ENCODE assay signal across 19 cellular contexts in the genomic region with DNA sequence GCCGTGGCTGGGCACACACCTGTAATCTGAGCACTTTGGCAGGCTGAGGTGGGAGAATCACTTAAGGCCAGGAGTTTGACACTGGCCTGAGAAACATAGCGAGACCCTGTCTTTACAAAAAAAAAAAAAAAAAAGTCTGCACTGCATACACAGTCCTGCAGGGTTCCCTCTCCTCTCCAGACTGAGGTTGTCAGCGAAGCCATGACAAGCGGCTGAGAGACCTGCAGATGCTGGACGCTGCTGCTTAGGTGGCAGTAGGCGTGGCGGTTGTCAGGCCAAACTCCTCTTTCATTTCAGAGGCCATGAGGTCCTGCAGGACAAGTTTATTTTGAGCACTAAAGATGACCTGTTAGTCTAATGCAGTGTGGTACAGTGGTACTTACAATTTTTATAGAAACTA.
A peak's percentile ranks its signal among the peaks of the same experiment; 100 is the strongest.
DNase-seq lines count a peak whose midpoint lies in the region; ATAC-seq, FAIRE-seq and TF ChIP-seq lines count a peak whose summit lies in the region.
"Had no signal": no experiment of that assay in that cellular context is flagged by ENCODE, and none has a peak within 500 bp of the region (broad histone marks: within the 10 kb centered on the region; RNA-seq: fewer than 3 reads in every experiment).

No MANE protein-coding gene starts in this region.

- H3K9me3 ChIP-seq in HepG2 (ENCODE audit: low read length) (no peaks in the 10 kb centered on the region), right lobe of liver (no peaks in the 10 kb centered on the region), endodermal cell (ENCODE audit: control insufficient read depth, low read length) (no peaks in the 10 kb centered on the region), H9 (ENCODE audit: control insufficient read depth, low read depth, low read length) (no peaks in the 10 kb centered on the region)

- H3K4me3 Mint-ChIP-seq in endodermal cell (no peak overlapping the region), nephron progenitor cell (no peak overlapping the region), H9 (no peak overlapping the region)
- H3K4me3 Mint-ChIP-seq: CD4-positive, alpha-beta memory T cell had no signal

- H3T11ph ChIP-seq in H9 (ENCODE audit: low read length), result no peak overlapping the region

- POLR2A ChIA-PET in HepG2 (lab: Yijun Ruan, JAX), result no interaction called here

- H3K79me2 ChIP-seq in HepG2 (ENCODE audit: insufficient read depth, low read length) (no peaks in the 10 kb centered on the region), H9 (ENCODE audit: insufficient read depth, low read length) (no peaks in the 10 kb centered on the region)

- CTCF ChIA-PET in HepG2 (lab: Yijun Ruan, JAX; ENCODE audit: low intra/inter-chr PET ratio, low total read pairs), result no interaction called here

- H3K27ac Mint-ChIP-seq in endodermal cell (no peak overlapping the region), nephron progenitor cell (peak overlapping the region; percentile 84), H9 (no peak overlapping the region)

- H3K27me3 ChIP-seq in HepG2 (ENCODE audit: control insufficient read depth in 1 of 2, insufficient read depth in 2 of 2, low read length in 2 of 2) (no peaks in the 10 kb centered on the region), right lobe of liver (no peaks in the 10 kb centered on the region), endodermal cell (ENCODE audit: control insufficient read depth, insufficient read depth, low read length, poor library complexity, severe bottlenecking) (no peaks in the 10 kb centered on the region), H9 (ENCODE audit: insufficient read depth, low read length) (no peaks in the 10 kb centered on the region)

- no peak overlapping the region for H4K5ac ChIP-seq in H9 (ENCODE audit: insufficient read length, low read depth, low read length)

- no peak for FAIRE-seq in HepG2 (lab: Jason Lieb, UNC)
- FAIRE-seq: GM12891, GM18507, H54 had no signal

- H2BK15ac ChIP-seq in H9 (ENCODE audit: low read depth, low read length), result no peak overlapping the region

- peaks cover 74% of the 10 kb centered on the region for H3K36me3 Mint-ChIP-seq in endodermal cell (ENCODE audit: low read depth)
- peaks cover 96% of the 10 kb centered on the region for H3K36me3 Mint-ChIP-seq in nephron progenitor cell (ENCODE audit: low read depth)
- peaks cover 24 to 40% (median 24%) of the 10 kb centered on the region in 3 experiments for H3K36me3 Mint-ChIP-seq in H9 (ENCODE audit: insufficient read depth in 1 of 3, low read depth in 3 of 3)

- TF ChIP-seq POLR2A in HepG2 (IDR thresholded peaks at IDR 0.05; ENCODE audit: insufficient read depth in 1 of 2, low read depth in 2 of 2, low read length in 2 of 2), result no peak
- TF ChIP-seq POLR2A in right lobe of liver (IDR thresholded peaks at IDR 0.05), result no peak

- H3K56ac ChIP-seq in H9 (ENCODE audit: insufficient read length, low read depth, low read length), result no peak overlapping the region

- 93% methylated on average over 7 of the region's 7 CpGs for WGBS in HepG2 (ENCODE audit: low lambda C conversion rate)
- WGBS in right lobe of liver (ENCODE audit: insufficient coverage, low coverage, low lambda C conversion rate, missing lambda C conversion rate), result 89% methylated on average over 2 of the region's 7 CpGs
- WGBS in endodermal cell (ENCODE audit: insufficient coverage in 1 of 2, insufficient read length in 1 of 2), 2 experiments, result 79 to 95% methylated on average over 3 to 7 of the region's 7 CpGs
- no CpG with 5 or more reads among the region's 7 CpGs for WGBS in H9 (ENCODE audit: extremely low coverage, insufficient read length, low lambda C conversion rate)

- H3K4me1 ChIP-seq in HepG2 (ENCODE audit: insufficient read depth, low read length), result no peaks in the 10 kb centered on the region
- H3K4me1 ChIP-seq in right lobe of liver, result no peaks in the 10 kb centered on the region
- no peaks in the 10 kb centered on the region for H3K4me1 ChIP-seq in endodermal cell (ENCODE audit: control insufficient read depth, insufficient read depth, low read length)
- no peaks in the 10 kb centered on the region for H3K4me1 ChIP-seq in H9 (ENCODE audit: insufficient read depth, low read length)

- in situ Hi-C loops in HepG2 (cut with HindIII; ENCODE audit: extremely low pct_ligation_motif_present, low pct_unique_long_range_greater_than_20kb), result no loop called here

- no peak overlapping the region for H3K4ac ChIP-seq in H9 (ENCODE audit: low read depth, low read length)

- no peak overlapping the region for H3K23ac ChIP-seq in H9 (ENCODE audit: insufficient read length, low read depth, low read length)

- H3K9me3 Mint-ChIP-seq in endodermal cell (peaks cover 5% of the 10 kb centered on the region), nephron progenitor cell (peaks cover 4% of the 10 kb centered on the region), H9 (peaks cover 3 to 5% of the 10 kb centered on the region in 2 experiments; a peak in 3 of 5 replicates)

- no peak overlapping the region for H3K14ac ChIP-seq in H9 (ENCODE audit: insufficient read depth, low read length)

- H3K9ac ChIP-seq in HepG2 (ENCODE audit: insufficient read depth, low read depth, low read length) (no peak overlapping the region), endodermal cell (ENCODE audit: extremely low read depth, low read length, poor library complexity, severe bottlenecking) (no peak overlapping the region), H9 (ENCODE audit: extremely low read depth, insufficient read length, low read length) (no peak overlapping the region)

- no peak overlapping the region for H2BK20ac ChIP-seq in H9 (ENCODE audit: low read depth, low read length, poor library complexity, severe bottlenecking)

- no peak overlapping the region for H2BK12ac ChIP-seq in H9 (ENCODE audit: insufficient read length, low read depth, low read length)

- DNase-seq in HepG2 (ENCODE audit: low spot score), result no peak
- DNase-seq in right lobe of liver, result no peak
- no peak for DNase-seq in endodermal cell
- no peak for DNase-seq in nephron progenitor cell
- DNase-seq in H9, result no peak
- no peak for DNase-seq in hypothalamus (lab: John Stamatoyannopoulos, UW)
- DNase-seq: 8988T; C1 segment of cervical spinal cord; Calu3; CD4-positive, alpha-beta memory T cell; COR-L47; DMS53; DMS79 treated with DMSO at 0.1 percent for 48 hours; GF-D8; GOT3; HCEC 1CT had no signal

- H4K8ac ChIP-seq in H9 (replicated peaks; ENCODE audit: insufficient read length, low read depth, low read length), result no peak overlapping the region

- no peak overlapping the region for H2AFZ ChIP-seq in HepG2 (ENCODE audit: low read length)
- H2AFZ ChIP-seq in H9 (ENCODE audit: low read length), result no peak overlapping the region

- H3K4me3 ChIP-seq in HepG2 (replicated peaks in 1 of 3; ENCODE audit: insufficient read depth in 1 of 3, low read depth in 2 of 3, low read length in 3 of 3) (no peak overlapping the region), right lobe of liver (no peak overlapping the region), endodermal cell (ENCODE audit: low read length) (no peak overlapping the region)

- H2BK5ac ChIP-seq in H9 (ENCODE audit: insufficient read length, low read length), result no peak overlapping the region

- ATAC-seq in HepG2 (peak; percentile 55), right lobe of liver (no peak)

- no peak overlapping the region for H3K27ac ChIP-seq in HepG2 (ENCODE audit: extremely low read length, insufficient read depth, low read length)
- H3K27ac ChIP-seq in right lobe of liver, result no peak overlapping the region
- H3K27ac ChIP-seq in endodermal cell (ENCODE audit: low read depth, low read length), result no peak overlapping the region
- H3K27ac ChIP-seq in H9 (ENCODE audit: insufficient read length, low read depth, low read length), result no peak overlapping the region

- TF ChIP-seq CTCF in HepG2 (CRISPR knock-in tag; IDR thresholded peaks at IDR 0.05) (no peak), right lobe of liver (IDR thresholded peaks at IDR 0.05) (no peak), endodermal cell (conservative IDR thresholded peaks at IDR 0.05) (peak; percentile 20), nephron progenitor cell (IDR thresholded peaks at IDR 0.05) (no peak), H9 (conservative IDR thresholded peaks at IDR 0.05) (no peak)

- no peaks in the 10 kb centered on the region for H3K27me3 Mint-ChIP-seq in endodermal cell (ENCODE audit: insufficient read depth)
- peaks cover 4% of the 10 kb centered on the region for H3K27me3 Mint-ChIP-seq in nephron progenitor cell (ENCODE audit: low read depth, poor library complexity)
- no peaks in the 10 kb centered on the region for H3K27me3 Mint-ChIP-seq in H9 (ENCODE audit: low read depth)
- H3K27me3 Mint-ChIP-seq: CD4-positive, alpha-beta memory T cell had no signal

- no TSS peak for BruUV-seq in HepG2 (replicated peaks; lab: Mats Ljungman, UMichigan)

- no peak overlapping the region for H4K91ac ChIP-seq in H9 (ENCODE audit: insufficient read length, low read depth, low read length)

- H3K23me2 ChIP-seq in H9 (ENCODE audit: insufficient read length, low read depth, low read length, poor library complexity, severe bottlenecking), result no peaks in the 10 kb centered on the region

- H3K36me3 ChIP-seq in HepG2 (replicated peaks in 1 of 2; ENCODE audit: control insufficient read depth in 1 of 2, insufficient read depth in 2 of 2, low read length in 2 of 2), result peaks cover 30 to 56% of the 10 kb centered on the region in 2 experiments
- peaks cover 0 to 49% (median 7%) of the 10 kb centered on the region in 4 donors for H3K36me3 ChIP-seq in right lobe of liver
- H3K36me3 ChIP-seq in endodermal cell (ENCODE audit: control insufficient read depth, insufficient read depth, low read length), result peaks cover 43% of the 10 kb centered on the region

- TF ChIP-seq RAD21 in HepG2 (CRISPR knock-in tag; IDR thresholded peaks at IDR 0.05), result no peak

- no peaks in the 10 kb centered on the region for H3K4me1 Mint-ChIP-seq in endodermal cell
- no peaks in the 10 kb centered on the region for H3K4me1 Mint-ChIP-seq in nephron progenitor cell
- H3K4me1 Mint-ChIP-seq in H9, result no peaks in the 10 kb centered on the region
- H3K4me1 Mint-ChIP-seq: CD4-positive, alpha-beta memory T cell had no signal

- no peak overlapping the region for H2AK5ac ChIP-seq in H9 (ENCODE audit: insufficient read length, low read length)

- intact Hi-C loops in HepG2 (cut with micrococcal nuclease; ENCODE audit: unreplicated experiment), result no loop called here
- intact Hi-C loops in right lobe of liver (cut with DNase I), result no loop called here

- no peak overlapping the region for H3K18ac ChIP-seq in H9 (ENCODE audit: insufficient read length, low read depth, low read length)

- TF ChIP-seq EP300 in HepG2 (IDR thresholded peaks at IDR 0.05; ENCODE audit: low read depth in 2 of 2, low read length in 2 of 2) (no peak), HepG2 (CRISPR knock-in tag; IDR thresholded peaks at IDR 0.05; ENCODE audit: borderline replicate concordance) (no peak)

- H3K4me2 ChIP-seq in HepG2 (ENCODE audit: low read depth, low read length) (no peak overlapping the region), H9 (ENCODE audit: insufficient read depth, insufficient read length, low read length) (no peak overlapping the region)

- no peaks in the 10 kb centered on the region for H3K79me1 ChIP-seq in H9 (ENCODE audit: insufficient read depth, low read depth, low read length, poor library complexity, severe bottlenecking)

- H2BK120ac ChIP-seq in H9 (ENCODE audit: low read depth, low read length, poor library complexity, severe bottlenecking), result no peak overlapping the region

- no peaks in the 10 kb centered on the region for H4K20me1 ChIP-seq in HepG2 (ENCODE audit: insufficient read depth, low read length)
- no peaks in the 10 kb centered on the region for H4K20me1 ChIP-seq in H9 (ENCODE audit: control insufficient read depth, insufficient read depth, insufficient read length)
